Comparison of ENCODE assay signal across 27 cellular contexts in the genomic region with DNA sequence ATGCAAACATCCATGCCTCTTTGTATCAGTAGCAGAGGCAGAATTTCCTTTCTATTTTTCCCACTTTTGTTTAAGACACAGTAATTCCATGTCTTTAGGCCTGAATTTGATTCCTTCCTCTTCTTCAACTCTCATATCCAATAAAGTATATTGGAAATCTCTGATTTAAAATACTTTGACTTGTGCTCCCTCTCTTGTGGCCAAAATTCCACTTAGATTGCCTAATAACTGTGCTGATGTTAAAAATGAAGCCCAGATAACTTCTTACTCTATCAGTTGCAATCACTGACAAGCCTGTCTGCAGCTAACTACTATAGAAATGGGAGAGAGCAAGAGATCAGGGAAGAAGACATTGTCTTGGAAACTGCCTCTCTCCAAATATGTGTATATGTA.
A peak's percentile ranks its signal among the peaks of the same experiment; 100 is the strongest.
DNase-seq lines count a peak whose midpoint lies in the region; TF ChIP-seq lines count a peak whose summit lies in the region.
"Had no signal": no experiment of that assay in that cellular context is flagged by ENCODE, and none has a peak within 500 bp of the region (broad histone marks: within the 10 kb centered on the region; RNA-seq: fewer than 3 reads in every experiment).

No MANE protein-coding gene starts in this region.

- no peaks in the 10 kb centered on the region for H3K27me3 ChIP-seq in ACC112 (ENCODE audit: insufficient read depth, low read length)
- H3K27me3 ChIP-seq: body of pancreas, suprapubic skin, upper lobe of right lung had no signal

- no peaks in the 10 kb centered on the region for H3K27me3 Mint-ChIP-seq in HFFc6 (ENCODE audit: insufficient read depth)
- no peaks in the 10 kb centered on the region for H3K27me3 Mint-ChIP-seq in nephron (ENCODE audit: low read depth)
- H3K27me3 Mint-ChIP-seq in MCF 10A (ENCODE audit: insufficient read depth, unreplicated experiment), result no peaks in the 10 kb centered on the region
- H3K27me3 Mint-ChIP-seq: activated CD4-positive, alpha-beta memory T cell treated with anti-CD3 and anti-CD28 coated beads for 36 hours; activated naive CD8-positive, alpha-beta T cell treated with anti-CD3 and anti-CD28 coated beads, Interleukin-2, amount 50 U/mL, for 24 hours; CD4-positive, alpha-beta T cell had no signal

- no peaks in the 10 kb centered on the region for H3K79me2 ChIP-seq in ACC112 (ENCODE audit: control insufficient read depth, insufficient read depth, low read length, unreplicated experiment)

- H3K9me3 Mint-ChIP-seq in HFFc6 (no peaks in the 10 kb centered on the region), nephron (no peaks in the 10 kb centered on the region), MCF 10A (ENCODE audit: unreplicated experiment) (no peaks in the 10 kb centered on the region)
- H3K9me3 Mint-ChIP-seq: activated CD4-positive, alpha-beta memory T cell treated with anti-CD3 and anti-CD28 coated beads for 36 hours; activated naive CD8-positive, alpha-beta T cell treated with anti-CD3 and anti-CD28 coated beads, Interleukin-2, amount 50 U/mL, for 24 hours; activated T-cell treated with anti-CD3 and anti-CD28 coated beads, Interleukin-2, amount 50 U/mL, for 72 hours; CD4-positive, alpha-beta T cell; natural killer cell had no signal

- no peaks in the 10 kb centered on the region for H3K36me3 ChIP-seq in ACC112 (ENCODE audit: insufficient read depth, low read length)
- H3K36me3 ChIP-seq: suprapubic skin, upper lobe of right lung had no signal

- no peaks in the 10 kb centered on the region for H3K36me3 Mint-ChIP-seq in HFFc6 (ENCODE audit: low read depth)
- no peaks in the 10 kb centered on the region for H3K36me3 Mint-ChIP-seq in nephron (ENCODE audit: low read depth)
- peaks cover 5% of the 10 kb centered on the region for H3K36me3 Mint-ChIP-seq in MCF 10A (ENCODE audit: insufficient read depth, unreplicated experiment)
- H3K36me3 Mint-ChIP-seq: activated CD4-positive, alpha-beta memory T cell treated with anti-CD3 and anti-CD28 coated beads for 36 hours; natural killer cell had no signal

- H3K4me1 Mint-ChIP-seq in HFFc6 (ENCODE audit: low read depth), result peaks cover 18% of the 10 kb centered on the region
- peaks cover 18% of the 10 kb centered on the region for H3K4me1 Mint-ChIP-seq in nephron
- H3K4me1 Mint-ChIP-seq in MCF 10A (ENCODE audit: insufficient read depth, unreplicated experiment), result no peaks in the 10 kb centered on the region

- intact Hi-C loops in MCF 10A (cut with micrococcal nuclease), result no loop called here

- H3K27ac Mint-ChIP-seq in HFFc6 (peak overlapping the region; percentile 67), nephron (peak overlapping the region in 2 of 3 experiments; percentile 58 to 66), MCF 10A (ENCODE audit: low read depth, unreplicated experiment) (no peak overlapping the region)
- H3K27ac Mint-ChIP-seq: activated CD4-positive, alpha-beta memory T cell treated with anti-CD3 and anti-CD28 coated beads for 36 hours; activated naive CD8-positive, alpha-beta T cell treated with anti-CD3 and anti-CD28 coated beads, Interleukin-2, amount 50 U/mL, for 24 hours; activated T-cell treated with anti-CD3 and anti-CD28 coated beads, Interleukin-2, amount 50 U/mL, for 72 hours; CD4-positive, alpha-beta T cell had no signal

- peaks cover 21% of the 10 kb centered on the region for H3K4me1 ChIP-seq in ACC112 (ENCODE audit: control insufficient read depth, insufficient read depth, low read length, unreplicated experiment)
- H3K4me1 ChIP-seq: upper lobe of right lung had no signal

- H3K4me3 ChIP-seq in ACC112 (ENCODE audit: low read depth, low read length), result peak overlapping the region; percentile 25; the same call in 1 of the 2 replicates
- H3K4me3 ChIP-seq: body of pancreas, GM12878, skin epidermis, suprapubic skin, upper lobe of right lung had no signal

- peak overlapping the region; percentile 75 for H3K27ac ChIP-seq in ACC112 (ENCODE audit: low read depth, low read length)
- H3K27ac ChIP-seq: suprapubic skin, upper lobe of right lung had no signal

- DNase-seq in HFFc6 (no peak), fibroblast of gingiva (ENCODE audit: low read depth) (peak; percentile 4), NCI-H2196 (lab: John Stamatoyannopoulos, UW; ENCODE audit: unreplicated experiment) (no peak), MCF 10A (ENCODE audit: unreplicated experiment) (no peak), dedifferentiated amniotic fluid mesenchymal stem cell (ENCODE audit: extremely low spot score) (no peak)
- DNase-seq in stimulated activated CD8-positive, alpha-beta memory T cell treated with anti-CD3 and anti-CD28 coated beads, Interleukin-4, amount 100 ng/mL, for 48 hours, result no peak
- DNase-seq: activated CD4-positive, alpha-beta memory T cell treated with anti-CD3 and anti-CD28 coated beads for 36 hours; activated CD4-positive, CD25-positive, alpha-beta regulatory T cell treated with anti-CD3 and anti-CD28 coated beads, Interleukin-2, amount 50 U/mL, for 72 hours; activated naive CD8-positive, alpha-beta T cell treated with anti-CD3 and anti-CD28 coated beads, Interleukin-2, amount 50 U/mL, for 24 hours; activated T-cell treated with anti-CD3 and anti-CD28 coated beads, Interleukin-2, amount 50 U/mL, for 72 hours; CD4-positive, alpha-beta T cell; glutamatergic neuron; H7; islet precursor cell; natural killer cell; NCI-H1436; NCI-H345; NCI-H748 treated with DMSO at 0.1 percent for 48 hours; stimulated activated naive CD4-positive, alpha-beta T cell treated with Interleukin-2 at 50 U/mL for 16 hours; T-helper 2 cell; upper lobe of right lung had no signal

- POLR2A ChIA-PET in MCF 10A (lab: Yijun Ruan, JAX), result interaction anchor here (1.4 kb wide), 1 partner anchor 46 kb away, joined by 3 read pairs; no protein-coding TSS in a partner anchor

- no peak for TF ChIP-seq CTCF in HFFc6 (IDR thresholded peaks at IDR 0.05)
- no peak for TF ChIP-seq CTCF in nephron (IDR thresholded peaks at IDR 0.05; ENCODE audit: unreplicated experiment in 3 of 3)
- no peak for TF ChIP-seq CTCF in MCF 10A (IDR thresholded peaks at IDR 0.05; ENCODE audit: unreplicated experiment)

- BruUV-seq in MCF 10A (replicated peaks; lab: Mats Ljungman, UMichigan), result no TSS peak

- no peak overlapping the region for H2AFZ ChIP-seq in ACC112 (ENCODE audit: low read length, unreplicated experiment)

- CTCF ChIA-PET in MCF 10A (lab: Yijun Ruan, JAX), result interaction anchor here (0.6 to 2.3 kb wide), 3 partner anchors 9 to 13 kb away, joined by 3 to 7 read pairs (median 6); no protein-coding TSS in a partner anchor

- H3K4me3 Mint-ChIP-seq in HFFc6, result peak overlapping the region; percentile 23; the same call in 1 of the 2 replicates
- H3K4me3 Mint-ChIP-seq in nephron, result no peak overlapping the region
- no peak overlapping the region for H3K4me3 Mint-ChIP-seq in MCF 10A (ENCODE audit: unreplicated experiment)
- H3K4me3 Mint-ChIP-seq: activated CD4-positive, alpha-beta memory T cell treated with anti-CD3 and anti-CD28 coated beads for 36 hours; activated naive CD8-positive, alpha-beta T cell treated with anti-CD3 and anti-CD28 coated beads, Interleukin-2, amount 50 U/mL, for 24 hours; activated T-cell treated with anti-CD3 and anti-CD28 coated beads, Interleukin-2, amount 50 U/mL, for 72 hours; CD4-positive, alpha-beta T cell; natural killer cell had no signal
